ENCODE assay signal across 1 cellular context in genomic region chr9:99166149-99166548, GRCh38.
TF ChIP-seq lines count a peak whose summit lies in the region.

No MANE protein-coding gene starts in this region.

TF ChIP-seq in K562, 482 proteins besides CTCF, POLR2A, EP300 and RAD21:
- TF ChIP-seq EWSR1 (IDR thresholded peaks at IDR 0.05; ENCODE audit: borderline replicate concordance, low read depth, partially characterized antibody) (no peak), NCOA2 (IDR thresholded peaks at IDR 0.05; ENCODE audit: partially characterized antibody in 2 of 2) (no peak), HIVEP1 (CRISPR knock-in tag; IDR thresholded peaks at IDR 0.05) (no peak), ZNF717 (CRISPR knock-in tag; IDR thresholded peaks at IDR 0.05) (no peak), MCM7 (IDR thresholded peaks at IDR 0.05) (no peak), ZNF274 (IDR thresholded peaks at IDR 0.05; ENCODE audit: borderline replicate concordance, low read depth, low read length) (no peak)
- TF ChIP-seq, protein P1, sequence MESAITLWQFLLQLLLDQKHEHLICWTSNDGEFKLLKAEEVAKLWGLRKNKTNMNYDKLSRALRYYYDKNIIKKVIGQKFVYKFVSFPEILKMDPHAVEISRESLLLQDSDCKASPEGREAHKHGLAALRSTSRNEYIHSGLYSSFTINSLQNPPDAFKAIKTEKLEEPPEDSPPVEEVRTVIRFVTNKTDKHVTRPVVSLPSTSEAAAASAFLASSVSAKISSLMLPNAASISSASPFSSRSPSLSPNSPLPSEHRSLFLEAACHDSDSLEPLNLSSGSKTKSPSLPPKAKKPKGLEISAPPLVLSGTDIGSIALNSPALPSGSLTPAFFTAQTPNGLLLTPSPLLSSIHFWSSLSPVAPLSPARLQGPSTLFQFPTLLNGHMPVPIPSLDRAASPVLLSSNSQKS (CRISPR knock-in tag; IDR thresholded peaks at IDR 0.05), result no peak
- TF ChIP-seq, protein P2, sequence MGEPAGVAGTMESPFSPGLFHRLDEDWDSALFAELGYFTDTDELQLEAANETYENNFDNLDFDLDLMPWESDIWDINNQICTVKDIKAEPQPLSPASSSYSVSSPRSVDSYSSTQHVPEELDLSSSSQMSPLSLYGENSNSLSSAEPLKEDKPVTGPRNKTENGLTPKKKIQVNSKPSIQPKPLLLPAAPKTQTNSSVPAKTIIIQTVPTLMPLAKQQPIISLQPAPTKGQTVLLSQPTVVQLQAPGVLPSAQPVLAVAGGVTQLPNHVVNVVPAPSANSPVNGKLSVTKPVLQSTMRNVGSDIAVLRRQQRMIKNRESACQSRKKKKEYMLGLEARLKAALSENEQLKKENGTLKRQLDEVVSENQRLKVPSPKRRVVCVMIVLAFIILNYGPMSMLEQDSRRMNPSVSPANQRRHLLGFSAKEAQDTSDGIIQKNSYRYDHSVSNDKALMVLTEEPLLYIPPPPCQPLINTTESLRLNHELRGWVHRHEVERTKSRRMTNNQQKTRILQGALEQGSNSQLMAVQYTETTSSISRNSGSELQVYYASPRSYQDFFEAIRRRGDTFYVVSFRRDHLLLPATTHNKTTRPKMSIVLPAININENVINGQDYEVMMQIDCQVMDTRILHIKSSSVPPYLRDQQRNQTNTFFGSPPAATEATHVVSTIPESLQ (CRISPR knock-in tag; IDR thresholded peaks at IDR 0.05), result no peak
